8 cellular contexts compared by ENCODE assay signal in the genomic region with DNA sequence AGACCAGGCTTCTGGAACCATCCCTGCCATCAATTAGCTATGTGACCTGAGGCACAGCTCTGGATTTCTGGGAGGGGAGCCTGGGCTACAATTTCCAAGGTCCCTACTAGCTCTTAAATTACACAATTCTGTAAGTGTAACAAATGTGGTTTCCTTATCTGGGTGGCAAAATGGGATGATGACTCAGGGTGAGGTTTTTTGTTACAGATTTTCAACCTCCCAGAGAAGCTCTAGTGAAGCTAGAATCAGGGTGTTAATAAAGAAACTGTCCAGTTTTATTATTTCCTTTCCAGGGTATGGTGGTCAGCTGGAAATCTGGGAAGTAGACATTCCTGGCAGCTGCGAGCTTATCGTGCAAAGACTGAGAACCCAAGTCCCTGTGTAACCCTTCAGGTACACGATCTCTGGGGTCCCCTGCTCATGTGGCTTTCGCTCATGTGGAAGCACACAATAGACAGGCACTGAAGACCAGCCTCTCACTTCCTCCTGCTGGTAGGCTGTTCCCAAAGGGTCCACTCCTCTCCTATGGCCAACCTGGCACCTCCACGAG. TPM values are rescaled to one million over a fixed set of nuclear protein-coding genes. Genes with fewer than 3 reads are reported as not detected.
DNase-seq lines count a peak whose midpoint lies in the region; ATAC-seq, FAIRE-seq and TF ChIP-seq lines count a peak whose summit lies in the region.

No MANE protein-coding gene starts in this region.

- H3K9ac ChIP-seq in liver (ENCODE audit: low read depth in 1 of 2, low read length in 2 of 2) (no peak overlapping the region), HepG2 (ENCODE audit: insufficient read depth, low read depth, low read length) (no peak overlapping the region)

- H3K36me3 Mint-ChIP-seq in activated B cell treated with CpG ODN at 0.5 μM for 24 hours (ENCODE audit: low read depth): peaks cover 7% of the 10 kb centered on the region

- H3K4me2 ChIP-seq in HepG2 (ENCODE audit: low read depth, low read length): no peak overlapping the region

- no peaks in the 10 kb centered on the region for H3K9me3 Mint-ChIP-seq in activated B cell treated with CpG ODN at 0.5 μM for 24 hours

- POLR2A ChIA-PET in HepG2 (lab: Yijun Ruan, JAX) (no interaction called here), activated B cell treated with CpG ODN at 0.5 μM for 24 hours (lab: Charles Lee) (interaction anchor here (1.0 kb wide), 1 partner anchor 61 kb away, joined by 4 read pairs; no protein-coding TSS in a partner anchor)

- no peak overlapping the region for H3K4me3 Mint-ChIP-seq in activated B cell treated with CpG ODN at 0.5 μM for 24 hours

- peaks cover 0 to 6% (median 2%) of the 10 kb centered on the region in 4 donors for H3K4me1 ChIP-seq in liver (ENCODE audit: control insufficient read depth in 4 of 4, insufficient read depth in 4 of 4, low read length in 3 of 4)
- peaks cover 12% of the 10 kb centered on the region for H3K4me1 ChIP-seq in HepG2 (ENCODE audit: insufficient read depth, low read length)
- peaks cover 0 to 43% (median 5%) of the 10 kb centered on the region in 3 donors for H3K4me1 ChIP-seq in gastroesophageal sphincter
- peaks cover 41% of the 10 kb centered on the region for H3K4me1 ChIP-seq in upper lobe of right lung

- intact Hi-C loops in HepG2 (cut with micrococcal nuclease; ENCODE audit: unreplicated experiment) (no loop called here), activated B cell treated with CpG ODN at 0.5 μM for 24 hours (cut with micrococcal nuclease) (no loop called here), upper lobe of right lung (cut with DNase I) (no loop called here)

- H3K9me3 ChIP-seq in liver (ENCODE audit: control insufficient read depth in 4 of 4, low read length in 3 of 4) (no peaks in the 10 kb centered on the region), HepG2 (ENCODE audit: low read length) (no peaks in the 10 kb centered on the region), gastroesophageal sphincter (no peaks in the 10 kb centered on the region), upper lobe of right lung (no peaks in the 10 kb centered on the region)

- CTCF ChIA-PET in HepG2 (lab: Yijun Ruan, JAX; ENCODE audit: low intra/inter-chr PET ratio, low total read pairs) (no interaction called here), activated B cell treated with CpG ODN at 0.5 μM for 24 hours (lab: Charles Lee) (interaction anchor here (0.8 kb wide), 1 partner anchor 11 kb away, joined by 3 read pairs; no protein-coding TSS in a partner anchor)

- H3K79me2 ChIP-seq in HepG2 (ENCODE audit: insufficient read depth, low read length): no peaks in the 10 kb centered on the region

- H4K20me1 ChIP-seq in HepG2 (ENCODE audit: insufficient read depth, low read length): no peaks in the 10 kb centered on the region

- DNase-seq in HepG2 (ENCODE audit: low spot score) (no peak), activated B cell treated with CpG ODN at 0.5 μM for 24 hours (no peak), upper lobe of right lung (no peak), NCI-H2227 (lab: John Stamatoyannopoulos, UW; ENCODE audit: unreplicated experiment) (no peak), GM19238 (ENCODE audit: insufficient read length, low spot score) (no peak), NCI-H1436 treated with DMSO at 0.1 percent for 48 hours (lab: John Stamatoyannopoulos, UW) (no peak)

- H3K4me1 Mint-ChIP-seq in activated B cell treated with CpG ODN at 0.5 μM for 24 hours: peaks cover 62% of the 10 kb centered on the region

- 65% methylated on average over 5 of the region's 5 CpGs for WGBS in liver
- 73% methylated on average over 4 of the region's 5 CpGs for WGBS in HepG2 (ENCODE audit: low lambda C conversion rate)
- WGBS in gastroesophageal sphincter (ENCODE audit: low coverage in 1 of 2), 2 donors: 49 to 80% methylated on average over 2 to 4 of the region's 5 CpGs

- no peak overlapping the region for H2AFZ ChIP-seq in HepG2 (ENCODE audit: low read length)

- in situ Hi-C loops in HepG2 (cut with HindIII; ENCODE audit: extremely low pct_ligation_motif_present, low pct_unique_long_range_greater_than_20kb): no loop called here

- no peak for TF ChIP-seq EP300 in HepG2 (IDR thresholded peaks at IDR 0.05; ENCODE audit: low read depth in 2 of 2, low read length in 2 of 2)
- no peak for TF ChIP-seq EP300 in HepG2 (CRISPR knock-in tag; IDR thresholded peaks at IDR 0.05; ENCODE audit: borderline replicate concordance)
- no peak for TF ChIP-seq EP300 in gastroesophageal sphincter (IDR thresholded peaks at IDR 0.05)

- peak overlapping the region; percentile 11 to 19 for H3K27ac ChIP-seq in liver (ENCODE audit: low read depth in 1 of 2, low read length in 2 of 2)
- H3K27ac ChIP-seq in HepG2 (ENCODE audit: extremely low read length, insufficient read depth, low read length): no peak overlapping the region
- H3K27ac ChIP-seq in gastroesophageal sphincter: peak overlapping the region; percentile 6 to 44 (median 24)
- H3K27ac ChIP-seq in upper lobe of right lung: peak overlapping the region; percentile 70

- no peaks in the 10 kb centered on the region for H3K27me3 ChIP-seq in liver (ENCODE audit: control insufficient read depth in 4 of 4, insufficient read depth in 4 of 4, low read length in 3 of 4)
- H3K27me3 ChIP-seq in HepG2 (ENCODE audit: control insufficient read depth in 1 of 2, insufficient read depth in 2 of 2, low read length in 2 of 2): no peaks in the 10 kb centered on the region
- no peaks in the 10 kb centered on the region for H3K27me3 ChIP-seq in gastroesophageal sphincter
- H3K27me3 ChIP-seq in upper lobe of right lung: no peaks in the 10 kb centered on the region

- H3K36me3 ChIP-seq in liver (ENCODE audit: control insufficient read depth in 4 of 4, insufficient read depth in 3 of 4, low read depth in 1 of 4, low read length in 3 of 4): no peaks in the 10 kb centered on the region
- H3K36me3 ChIP-seq in HepG2 (replicated peaks in 1 of 2; ENCODE audit: control insufficient read depth in 1 of 2, insufficient read depth in 2 of 2, low read length in 2 of 2): no peaks in the 10 kb centered on the region
- H3K36me3 ChIP-seq in gastroesophageal sphincter: no peaks in the 10 kb centered on the region
- H3K36me3 ChIP-seq in upper lobe of right lung: no peaks in the 10 kb centered on the region

- H3K27ac Mint-ChIP-seq in activated B cell treated with CpG ODN at 0.5 μM for 24 hours: peak overlapping the region; percentile 60

- TF ChIP-seq RAD21 in liver (IDR thresholded peaks at IDR 0.05) (no peak), HepG2 (CRISPR knock-in tag; IDR thresholded peaks at IDR 0.05) (no peak)

- TF ChIP-seq CTCF in liver (IDR thresholded peaks at IDR 0.05; ENCODE audit: low read depth, low read length, missing input control) (no peak), HepG2 (CRISPR knock-in tag; IDR thresholded peaks at IDR 0.05) (no peak), activated B cell treated with CpG ODN at 0.5 μM for 24 hours (IDR thresholded peaks at IDR 0.05) (no peak), gastroesophageal sphincter (IDR thresholded peaks at IDR 0.05) (no peak), upper lobe of right lung (IDR thresholded peaks at IDR 0.05) (no peak)

- BruUV-seq in HepG2 (replicated peaks; lab: Mats Ljungman, UMichigan): no TSS peak

- H3K4me3 ChIP-seq in liver (ENCODE audit: low read depth in 1 of 3, low read length in 3 of 3): no peak overlapping the region
- no peak overlapping the region for H3K4me3 ChIP-seq in HepG2 (replicated peaks in 1 of 3; ENCODE audit: insufficient read depth in 1 of 3, low read depth in 2 of 3, low read length in 3 of 3)
- H3K4me3 ChIP-seq in gastroesophageal sphincter: no peak overlapping the region
- no peak overlapping the region for H3K4me3 ChIP-seq in upper lobe of right lung

- ATAC-seq in HepG2 (no peak), activated B cell treated with CpG ODN at 0.5 μM for 24 hours (ENCODE audit: low read depth) (no peak), gastroesophageal sphincter (peak; percentile 50), upper lobe of right lung (peak; percentile 46)

- no peak for TF ChIP-seq POLR2A in HepG2 (IDR thresholded peaks at IDR 0.05; ENCODE audit: insufficient read depth in 1 of 2, low read depth in 2 of 2, low read length in 2 of 2)
- TF ChIP-seq POLR2A in gastroesophageal sphincter (IDR thresholded peaks at IDR 0.05): no peak

- no peak for FAIRE-seq in HepG2 (lab: Jason Lieb, UNC)

- no peaks in the 10 kb centered on the region for H3K27me3 Mint-ChIP-seq in activated B cell treated with CpG ODN at 0.5 μM for 24 hours

RNA-seq across cellular contexts. Expression of gene RAB27A, which starts 7.3 kb away (rescaled TPM):
- total RNA-seq in liver (10 to 100 TPM in 1 of 2 donors, 1 to 10 TPM in 1; 6.4 to 28.4 TPM), HepG2 (2016; rRNA removed; fragmentation: Illumina TruSeq; extraction: Trizol) (3.4 and 5.8 TPM in 2 replicates), activated B cell treated with CpG ODN at 0.5 μM for 24 hours (26.7 and 28.6 TPM in 2 replicates), gastroesophageal sphincter (10 to 100 TPM; 16.9 to 29.7 (median 21.4) TPM), upper lobe of right lung (72.5 TPM)
- polyA plus RNA-seq in liver (10 to 100 TPM; 21.5 to 30.8 TPM), HepG2 (2011; rRNA removed) (6.0 and 8.1 TPM in 2 replicates)
- 10.6 and 11.9 TPM in 2 replicates for total RNA-seq in HepG2 (2016; cell fraction: cytosol; rRNA removed; fragmentation: Illumina TruSeq; extraction: Trizol; ENCODE audit: low read depth)
- total RNA-seq in HepG2 (2016; cell fraction: insoluble cytoplasmic fraction; rRNA removed; fragmentation: Illumina TruSeq; extraction: Trizol): 4.0 and 6.0 TPM in 2 replicates
- 4.3 and 5.3 TPM in 2 replicates for total RNA-seq in HepG2 (2016; cell fraction: membrane; rRNA removed; fragmentation: Illumina TruSeq; extraction: Trizol)
- 2.1 and 5.3 TPM in 2 replicates for total RNA-seq in HepG2 (2016; cell fraction: nucleus; rRNA removed; fragmentation: Illumina TruSeq; extraction: Trizol)
- 4.0 and 7.4 TPM in 2 replicates for polyA plus RNA-seq in HepG2 (2011; cell fraction: cytosol; rRNA removed)
- 2.2 and 3.0 TPM in 2 replicates for polyA plus RNA-seq in HepG2 (2011; cell fraction: nucleus; rRNA removed)
- polyA plus RNA-seq in HepG2 (2012): 5.9 and 6.5 TPM in 2 replicates
- 3.2 and 5.3 TPM in 2 replicates for polyA plus RNA-seq in HepG2 (2016; cell fraction: cytosol; fragmentation: Illumina TruSeq; extraction: Trizol; ENCODE audit: low read depth)
- polyA plus RNA-seq in HepG2 (2016; cell fraction: insoluble cytoplasmic fraction; fragmentation: Illumina TruSeq; extraction: Trizol; ENCODE audit: low read depth): 18.4 and 18.6 TPM in 2 replicates
- polyA plus RNA-seq in HepG2 (2016; cell fraction: membrane; fragmentation: Illumina TruSeq; extraction: Trizol; ENCODE audit: low read depth): 6.3 and 6.6 TPM in 2 replicates
- polyA plus RNA-seq in HepG2 (2016; cell fraction: nucleus; fragmentation: Illumina TruSeq; extraction: Trizol; ENCODE audit: insufficient read depth, low read depth): 9.7 and 9.9 TPM in 2 replicates
- 2.0 and 8.1 TPM in 2 replicates for polyA minus RNA-seq in HepG2 (2011; rRNA and poly(A)+ RNA removed; ENCODE audit: low replicate concordance)
- 3.1 and 6.7 TPM in 2 replicates for polyA minus RNA-seq in HepG2 (2011; cell fraction: cytosol; rRNA and poly(A)+ RNA removed)
- 6.2 and 7.3 TPM in 2 replicates for polyA minus RNA-seq in HepG2 (2011; cell fraction: nucleus; rRNA and poly(A)+ RNA removed)

RNA-seq across cellular contexts. Expression of gene PIGBOS1, which starts 36.6 kb away (rescaled TPM):
- total RNA-seq in liver (1 to 10 TPM; 4.7 to 7.0 TPM), HepG2 (2016; rRNA removed; fragmentation: Illumina TruSeq; extraction: Trizol) (21.4 and 22.1 TPM in 2 replicates), activated B cell treated with CpG ODN at 0.5 μM for 24 hours (10.7 and 12.6 TPM in 2 replicates), gastroesophageal sphincter (10 to 100 TPM in 3 of 4 donors, 1 to 10 TPM in 1; 6.7 to 19.6 (median 14.7) TPM), upper lobe of right lung (12.4 TPM)
- polyA plus RNA-seq in liver (10 to 100 TPM in 1 of 2 donors, 1 to 10 TPM in 1; 7.5 to 14.3 TPM), HepG2 (2011; rRNA removed) (12.0 and 14.8 TPM in 2 replicates)
- total RNA-seq in HepG2 (2016; cell fraction: cytosol; rRNA removed; fragmentation: Illumina TruSeq; extraction: Trizol; ENCODE audit: low read depth): 6.4 and 8.2 TPM in 2 replicates
- total RNA-seq in HepG2 (2016; cell fraction: insoluble cytoplasmic fraction; rRNA removed; fragmentation: Illumina TruSeq; extraction: Trizol): 20.5 and 24.7 TPM in 2 replicates
- 12.5 and 14.4 TPM in 2 replicates for total RNA-seq in HepG2 (2016; cell fraction: membrane; rRNA removed; fragmentation: Illumina TruSeq; extraction: Trizol)
- 8.3 and 8.6 TPM in 2 replicates for total RNA-seq in HepG2 (2016; cell fraction: nucleus; rRNA removed; fragmentation: Illumina TruSeq; extraction: Trizol)
- 22.6 and 31.0 TPM in 2 replicates for polyA plus RNA-seq in HepG2 (2011; cell fraction: cytosol; rRNA removed)
- 4.9 and 5.0 TPM in 2 replicates for polyA plus RNA-seq in HepG2 (2011; cell fraction: nucleus; rRNA removed)
- polyA plus RNA-seq in HepG2 (2012): 10.3 and 14.8 TPM in 2 replicates
- polyA plus RNA-seq in HepG2 (2016; cell fraction: cytosol; fragmentation: Illumina TruSeq; extraction: Trizol; ENCODE audit: low read depth): 4.8 and 7.8 TPM in 2 replicates
- polyA plus RNA-seq in HepG2 (2016; cell fraction: insoluble cytoplasmic fraction; fragmentation: Illumina TruSeq; extraction: Trizol; ENCODE audit: low read depth): 23.7 and 32.6 TPM in 2 replicates
- 8.2 and 12.6 TPM in 2 replicates for polyA plus RNA-seq in HepG2 (2016; cell fraction: membrane; fragmentation: Illumina TruSeq; extraction: Trizol; ENCODE audit: low read depth)
- 17.9 and 19.7 TPM in 2 replicates for polyA plus RNA-seq in HepG2 (2016; cell fraction: nucleus; fragmentation: Illumina TruSeq; extraction: Trizol; ENCODE audit: insufficient read depth, low read depth)
- polyA minus RNA-seq in HepG2 (2011; rRNA and poly(A)+ RNA removed; ENCODE audit: low replicate concordance): 2.5 and 7.2 TPM in 2 replicates
- polyA minus RNA-seq in HepG2 (2011; cell fraction: cytosol; rRNA and poly(A)+ RNA removed): 3.7 and 3.8 TPM in 2 replicates
- polyA minus RNA-seq in HepG2 (2011; cell fraction: nucleus; rRNA and poly(A)+ RNA removed): 7.3 and 11.6 TPM in 2 replicates

RNA-seq across cellular contexts. Expression of gene PIGB, which starts 36.7 kb away (rescaled TPM):
- 1 to 10 TPM; 4.8 to 4.9 TPM for total RNA-seq in liver
- polyA plus RNA-seq in liver: 1 to 10 TPM; 3.4 to 9.7 TPM
- total RNA-seq in HepG2 (2016; rRNA removed; fragmentation: Illumina TruSeq; extraction: Trizol): 12.4 and 14.5 TPM in 2 replicates
- 4.8 and 6.8 TPM in 2 replicates for total RNA-seq in HepG2 (2016; cell fraction: cytosol; rRNA removed; fragmentation: Illumina TruSeq; extraction: Trizol; ENCODE audit: low read depth)
- 12.3 and 12.9 TPM in 2 replicates for total RNA-seq in HepG2 (2016; cell fraction: insoluble cytoplasmic fraction; rRNA removed; fragmentation: Illumina TruSeq; extraction: Trizol)
- 11.2 and 11.4 TPM in 2 replicates for total RNA-seq in HepG2 (2016; cell fraction: membrane; rRNA removed; fragmentation: Illumina TruSeq; extraction: Trizol)
- 15.4 and 15.6 TPM in 2 replicates for total RNA-seq in HepG2 (2016; cell fraction: nucleus; rRNA removed; fragmentation: Illumina TruSeq; extraction: Trizol)
- polyA plus RNA-seq in HepG2 (2011; rRNA removed): 14.5 and 19.1 TPM in 2 replicates
- polyA plus RNA-seq in HepG2 (2011; cell fraction: cytosol; rRNA removed): 7.6 and 14.1 TPM in 2 replicates
- polyA plus RNA-seq in HepG2 (2011; cell fraction: nucleus; rRNA removed): 8.9 and 9.2 TPM in 2 replicates
- polyA plus RNA-seq in HepG2 (2012): 10.2 and 10.5 TPM in 2 replicates
- polyA plus RNA-seq in HepG2 (2016; cell fraction: cytosol; fragmentation: Illumina TruSeq; extraction: Trizol; ENCODE audit: low read depth): 3.6 and 4.8 TPM in 2 replicates
- polyA plus RNA-seq in HepG2 (2016; cell fraction: insoluble cytoplasmic fraction; fragmentation: Illumina TruSeq; extraction: Trizol; ENCODE audit: low read depth): 13.1 and 14.1 TPM in 2 replicates
- polyA plus RNA-seq in HepG2 (2016; cell fraction: membrane; fragmentation: Illumina TruSeq; extraction: Trizol; ENCODE audit: low read depth): 8.7 and 9.7 TPM in 2 replicates
- 21.6 and 23.4 TPM in 2 replicates for polyA plus RNA-seq in HepG2 (2016; cell fraction: nucleus; fragmentation: Illumina TruSeq; extraction: Trizol; ENCODE audit: insufficient read depth, low read depth)
- polyA minus RNA-seq in HepG2 (2011; rRNA and poly(A)+ RNA removed; ENCODE audit: low replicate concordance): 7.0 and 22.0 TPM in 2 replicates
- polyA minus RNA-seq in HepG2 (2011; cell fraction: cytosol; rRNA and poly(A)+ RNA removed): 3.6 and 5.9 TPM in 2 replicates
- polyA minus RNA-seq in HepG2 (2011; cell fraction: nucleus; rRNA and poly(A)+ RNA removed): 19.3 and 22.0 TPM in 2 replicates
- total RNA-seq in activated B cell treated with CpG ODN at 0.5 μM for 24 hours: 29.8 and 31.2 TPM in 2 replicates
- total RNA-seq in gastroesophageal sphincter: 10 to 100 TPM in 2 of 4 donors, 1 to 10 TPM in 2; 7.0 to 14.0 (median 9.0) TPM
- 8.6 TPM for total RNA-seq in upper lobe of right lung

Comparison
In these comparisons a context has a peak if more than half of its experiments do, and no peak if none do; other contexts are left out.
1. ATAC-seq: peak in gastroesophageal sphincter (single experiment) and upper lobe of right lung (single experiment); none in HepG2 (single experiment) and activated B cell treated with CpG ODN at 0.5 μM for 24 hours (single experiment).